25 cellular contexts compared by ENCODE assay signal in genomic region chr12:104010121-104010520, GRCh38. TPM values are rescaled to one million over a fixed set of nuclear protein-coding genes. Genes with fewer than 3 reads are reported as not detected.
"Had no signal": no experiment of that assay in that cellular context is flagged by ENCODE, and none has a peak within 500 bp of the region (broad histone marks: within the 10 kb centered on the region; RNA-seq: fewer than 3 reads in every experiment).

No MANE protein-coding gene starts in this region.

- H3K27ac Mint-ChIP-seq: activated CD8-positive, alpha-beta memory T cell treated with anti-CD3 and anti-CD28 coated beads, Interleukin-2, amount 10 ng/mL, durations not matched to agents 7 days and 5 days; activated naive CD4-positive, alpha-beta T cell treated with anti-CD3 and anti-CD28 coated beads for 36 hours; activated naive CD8-positive, alpha-beta T cell; activated T-cell treated with anti-CD3 and anti-CD28 coated beads, Interleukin-2, amount 50 U/mL, for 24 hours; T-helper 17 cell; WTC11 had no signal

- H3K36me3 Mint-ChIP-seq: activated CD8-positive, alpha-beta memory T cell treated with anti-CD3 and anti-CD28 coated beads, Interleukin-2, amount 10 ng/mL, durations not matched to agents 7 days and 5 days had no signal

- H3K9me3 Mint-ChIP-seq: activated naive CD4-positive, alpha-beta T cell treated with anti-CD3 and anti-CD28 coated beads for 36 hours; activated T-cell treated with anti-CD3 and anti-CD28 coated beads, Interleukin-2, amount 50 U/mL, for 24 hours had no signal

- DNase-seq: activated CD4-positive, alpha-beta T cell treated with anti-CD3 and anti-CD28 coated beads for 48 hours; activated CD4-positive, alpha-beta T cell treated with anti-CD3 and anti-CD28 coated beads, Interleukin-2, amount 50 U/mL, for 4 hours; activated CD4-positive, CD25-positive, alpha-beta regulatory T cell treated with anti-CD3 and anti-CD28 coated beads, Interleukin-2, amount 50 U/mL, for 72 hours; activated CD8-positive, alpha-beta memory T cell treated with anti-CD3 and anti-CD28 coated beads, Interleukin-2, amount 10 ng/mL, durations not matched to agents 7 days and 5 days; activated effector memory CD4-positive, alpha-beta T cell treated with anti-CD3 and anti-CD28 coated beads, Interleukin-2, amount 50 U/mL, for 16 hours; activated naive CD4-positive, alpha-beta T cell treated with anti-CD3 and anti-CD28 coated beads for 36 hours; activated T-cell treated with anti-CD3 and anti-CD28 coated beads, Interleukin-2, amount 50 U/mL, for 24 hours; MG63; MV-4-11; NCI-H1092 treated with DMSO at 0.1 percent for 48 hours; NCI-H1417 treated with DMSO at 0.1 percent for 48 hours; NCI-H1694; NCI-H2029; NCI-H2107; NCI-H2171 treated with DMSO at 0.1 percent for 48 hours; NCI-H226; NCI-H526 treated with DMSO at 0.1 percent for 48 hours; NCI-H82; Peyer's patch; SIG-M5; T-helper 17 cell; T-helper 9 cell had no signal

- H3K4me3 Mint-ChIP-seq: activated CD8-positive, alpha-beta memory T cell treated with anti-CD3 and anti-CD28 coated beads, Interleukin-2, amount 10 ng/mL, durations not matched to agents 7 days and 5 days; activated naive CD4-positive, alpha-beta T cell treated with anti-CD3 and anti-CD28 coated beads for 36 hours; activated naive CD8-positive, alpha-beta T cell; activated T-cell treated with anti-CD3 and anti-CD28 coated beads, Interleukin-2, amount 50 U/mL, for 24 hours; T-helper 17 cell; WTC11 had no signal

- H3K4me3 ChIP-seq: MG63, Peyer's patch had no signal

- H3K36me3 ChIP-seq: MG63, Peyer's patch had no signal

- H3K4me1 Mint-ChIP-seq: activated CD8-positive, alpha-beta memory T cell treated with anti-CD3 and anti-CD28 coated beads, Interleukin-2, amount 10 ng/mL, durations not matched to agents 7 days and 5 days; T-helper 17 cell; WTC11 had no signal

- H3K27me3 ChIP-seq: MG63, Peyer's patch had no signal

- H3K9me3 ChIP-seq: Peyer's patch had no signal

- H3K27ac ChIP-seq: Peyer's patch, RWPE1 had no signal

- ATAC-seq: activated CD8-positive, alpha-beta memory T cell treated with anti-CD3 and anti-CD28 coated beads, Interleukin-2, amount 10 ng/mL, durations not matched to agents 7 days and 5 days; T-helper 17 cell; WTC11 had no signal

- H3K4me1 ChIP-seq: Peyer's patch had no signal

RNA-seq across cellular contexts. Expression of gene GLT8D2, which starts 39.9 kb away (rescaled TPM):
- total RNA-seq: activated naive CD4-positive, alpha-beta T cell treated with anti-CD3 and anti-CD28 coated beads for 36 hours; T-helper 17 cell had no signal
